In genomic region chr10:80442879-80443278, GRCh38 we compare ENCODE assay signal across 18 cellular contexts. TPM values are rescaled to one million over a fixed set of nuclear protein-coding genes. Genes with fewer than 3 reads are reported as not detected.
DNase-seq lines count a peak whose midpoint lies in the region; ATAC-seq, FAIRE-seq and TF ChIP-seq lines count a peak whose summit lies in the region.
"Had no signal": no experiment of that assay in that cellular context is flagged by ENCODE, and none has a peak within 500 bp of the region (broad histone marks: within the 10 kb centered on the region; RNA-seq: fewer than 3 reads in every experiment).

No MANE protein-coding gene starts in this region.

- peaks cover 6% of the 10 kb centered on the region; the same call in 1 of the 2 replicates for H3F3A ChIP-seq in Loucy (ENCODE audit: low read depth)

- no peak overlapping the region for H3K4ac ChIP-seq in neuronal stem cell (ENCODE audit: low read length)

- no peak overlapping the region for H4K8ac ChIP-seq in neuronal stem cell (ENCODE audit: low read depth, low read length)

- peak overlapping the region; percentile 67; the same call in 1 of the 2 replicates for H2AFZ ChIP-seq in Loucy (ENCODE audit: low read length)
- H2AFZ ChIP-seq in K562 (ENCODE audit: low read depth, low read length): peak overlapping the region; percentile 40; the same call in 1 of the 2 replicates
- H2AFZ ChIP-seq in neuronal stem cell (ENCODE audit: low read length): no peak overlapping the region
- H2AFZ ChIP-seq: GM23338 had no signal

- H2BK120ac ChIP-seq in neuronal stem cell (ENCODE audit: low read depth, low read length): no peak overlapping the region

- TF ChIP-seq POLR2A in K562 (conservative IDR thresholded peaks at IDR 0.05): no peak

- H3K18ac ChIP-seq in neuronal stem cell (ENCODE audit: low read length): peak overlapping the region; percentile 25

- POLR2A ChIA-PET in K562 (lab: Yijun Ruan, JAX): interaction anchor here (0.6 to 1.3 kb wide), 4 partner anchors 16 to 135 kb away, joined by 3 read pairs; no protein-coding TSS in a partner anchor

- intact Hi-C loops in K562 (cut with micrococcal nuclease): loop anchor here (5.0 kb wide), 4 partner anchors 154 to 479 kb away; no protein-coding TSS in a partner anchor

- TF ChIP-seq CTCF in Loucy (conservative IDR thresholded peaks at IDR 0.05; ENCODE audit: low read length) (no peak), K562 (IDR thresholded peaks at IDR 0.05 in 2 of 3, conservative IDR thresholded peaks at IDR 0.05 in 1 of 3; ENCODE audit: insufficient read depth in 2 of 3, low read depth in 1 of 3, low read length in 3 of 3) (no peak)

- H4K91ac ChIP-seq in neuronal stem cell (ENCODE audit: low read depth, low read length, poor library complexity): no peak overlapping the region

- no peaks in the 10 kb centered on the region for H3K79me1 ChIP-seq in neuronal stem cell (ENCODE audit: low read depth, low read length)

- in situ Hi-C loops in K562 (cut with MboI): loop anchor here (5.0 kb wide), 1 partner anchor 61 kb away; no protein-coding TSS in a partner anchor

- H2AK5ac ChIP-seq in neuronal stem cell (ENCODE audit: low read depth, low read length): no peak overlapping the region

- H3K4me2 ChIP-seq in Loucy (ENCODE audit: low read depth, low read length, poor library complexity, severe bottlenecking) (peak overlapping the region; percentile 36), K562 (ENCODE audit: insufficient read depth, low read length) (no peak overlapping the region), neuronal stem cell (ENCODE audit: insufficient read depth, low read length, poor library complexity, severe bottlenecking) (no peak overlapping the region)
- H3K4me2 ChIP-seq: GM23338 had no signal

- WGBS in K562 (ENCODE audit: insufficient coverage, low coverage, missing lambda C conversion rate): 10% methylated on average over 3 of the region's 3 CpGs
- no CpG with 5 or more reads among the region's 3 CpGs for WGBS in neuronal stem cell (ENCODE audit: extremely low coverage in 2 of 2, insufficient read length in 2 of 2, insufficient replicate concordance in 1 of 2), 2 donors

- H3K4me1 ChIP-seq in Loucy (ENCODE audit: insufficient read depth, low read length, poor library complexity, severe bottlenecking) (peaks cover 24% of the 10 kb centered on the region), K562 (replicated peaks in 1 of 2; ENCODE audit: control insufficient read depth in 2 of 2, insufficient read depth in 2 of 2, low read length in 2 of 2) (peaks cover 11 to 15% of the 10 kb centered on the region in 2 experiments; a peak in 4 of 5 replicates), neuronal stem cell (ENCODE audit: control insufficient read depth in 2 of 2, insufficient read depth in 1 of 2, low read depth in 1 of 2, low read length in 2 of 2) (peaks cover 5 to 15% of the 10 kb centered on the region in 2 donors)
- H3K4me1 ChIP-seq: psoas muscle had no signal

- H2BK5ac ChIP-seq in neuronal stem cell (ENCODE audit: low read length): no peak overlapping the region

- H2BK12ac ChIP-seq in neuronal stem cell (ENCODE audit: low read length): no peak overlapping the region

- FAIRE-seq in K562 (lab: Jason Lieb, UNC): no peak
- FAIRE-seq: bronchial epithelial cell, GM12891 had no signal

- ATAC-seq in K562 (no peak), GM21576 (IDR thresholded peaks at IDR 0.05; ENCODE audit: unreplicated experiment) (no peak)

- no peaks in the 10 kb centered on the region for H3K9me1 ChIP-seq in K562 (ENCODE audit: control insufficient read depth, insufficient read depth, low read length)

- H3K9ac ChIP-seq in Loucy (ENCODE audit: low read depth, low read length, poor library complexity, severe bottlenecking) (peak overlapping the region; percentile 45), K562 (ENCODE audit: insufficient read depth in 1 of 2, low read depth in 2 of 2, low read length in 2 of 2) (peak overlapping the region in 1 of 2 experiments; percentile 5; a peak in 1 of 4 replicates), neuronal stem cell (ENCODE audit: low read depth, low read length, poor library complexity) (no peak overlapping the region)

- H3K36me3 ChIP-seq in Loucy (ENCODE audit: insufficient read depth, low read length): no peaks in the 10 kb centered on the region
- no peaks in the 10 kb centered on the region for H3K36me3 ChIP-seq in K562 (ENCODE audit: control insufficient read depth, insufficient read depth, low read length)
- no peaks in the 10 kb centered on the region for H3K36me3 ChIP-seq in neuronal stem cell (replicated peaks in 1 of 2; ENCODE audit: control insufficient read depth in 2 of 2, insufficient read depth in 2 of 2, low read length in 2 of 2)
- H3K36me3 ChIP-seq: vagina had no signal

- CTCF ChIA-PET in K562 (lab: Yijun Ruan, JAX; ENCODE audit: low intra/inter-chr PET ratio): interaction anchor here (0.9 to 6.0 kb wide), 3 partner anchors 60 to 299 kb away, joined by 3 to 79 read pairs (median 16); no protein-coding TSS in a partner anchor

- H3K27ac ChIP-seq in K562 (ENCODE audit: extremely low read depth, low read depth, low read length): no peak overlapping the region
- no peak overlapping the region for H3K27ac ChIP-seq in neuronal stem cell (replicated peaks; ENCODE audit: low read length)
- H3K27ac ChIP-seq: coronary artery, psoas muscle, vagina had no signal

- no peak overlapping the region for H3K4me3 ChIP-seq in Loucy (ENCODE audit: low read length, poor library complexity, severe bottlenecking)
- no peak overlapping the region for H3K4me3 ChIP-seq in K562
- no peak overlapping the region for H3K4me3 ChIP-seq in neuronal stem cell (ENCODE audit: low read length in 2 of 2)
- H3K4me3 ChIP-seq: coronary artery, GM23338, psoas muscle, vagina had no signal

- no peaks in the 10 kb centered on the region for H3K9me3 ChIP-seq in Loucy (ENCODE audit: insufficient read depth, low read depth, low read length)
- no peaks in the 10 kb centered on the region for H3K9me3 ChIP-seq in K562 (replicated peaks; ENCODE audit: control insufficient read depth, insufficient read depth, low read depth, low read length)
- H3K9me3 ChIP-seq in neuronal stem cell (replicated peaks in 1 of 2; ENCODE audit: control insufficient read depth in 2 of 2, insufficient read depth in 1 of 2, low read depth in 1 of 2, low read length in 2 of 2): no peaks in the 10 kb centered on the region
- H3K9me3 ChIP-seq: psoas muscle, vagina had no signal

- no peak overlapping the region for H2BK15ac ChIP-seq in neuronal stem cell (ENCODE audit: low read length)

- no peaks in the 10 kb centered on the region for H3K9me2 ChIP-seq in Loucy (replicated peaks; ENCODE audit: low read depth, low read length)

- DNase-seq in DMS 273 treated with DMSO at 0.1 percent for 48 hours (lab: John Stamatoyannopoulos, UW): peak; percentile 62
- no peak for DNase-seq in K562 (ENCODE audit: extremely low read depth in 1 of 4, low spot score in 3 of 4)
- no peak for DNase-seq in neuronal stem cell (ENCODE audit: low spot score)
- no peak for DNase-seq in stimulated activated CD4-positive, alpha-beta T cell treated with anti-CD3 and anti-CD28 coated beads, Interleukin-4, amount 100 ng/mL, for 24 hours
- no peak for DNase-seq in A172 (ENCODE audit: low spot score)
- DNase-seq: activated CD4-positive, CD25-positive, alpha-beta regulatory T cell treated with anti-CD3 and anti-CD28 coated beads, Interleukin-2, amount 50 U/mL, for 72 hours; activated naive CD4-positive, alpha-beta T cell treated with Interleukin-2 at 50 U/mL for 16 hours; activated T-cell treated with anti-CD3 and anti-CD28 coated beads, Interleukin-2, amount 50 U/mL, for 1 hour; NCI-H510A; psoas muscle; T-helper 9 cell had no signal

- no peaks in the 10 kb centered on the region for H4K20me1 ChIP-seq in Loucy (ENCODE audit: insufficient read depth, low read length, poor library complexity, severe bottlenecking)
- H4K20me1 ChIP-seq in K562 (replicated peaks; ENCODE audit: control insufficient read depth, insufficient read depth, low read length): no peaks in the 10 kb centered on the region

- H3K27me3 ChIP-seq in Loucy (ENCODE audit: insufficient read depth, low read length, poor library complexity, severe bottlenecking) (no peaks in the 10 kb centered on the region), K562 (ENCODE audit: control insufficient read depth in 2 of 2, insufficient read depth in 2 of 2, low read length in 2 of 2) (peaks cover 5 to 11% of the 10 kb centered on the region in 2 experiments; a peak in 2 of 5 replicates), neuronal stem cell (ENCODE audit: control insufficient read depth in 3 of 3, insufficient read depth in 3 of 3, low read depth in 1 of 3, low read length in 3 of 3) (no peaks in the 10 kb centered on the region)
- H3K27me3 ChIP-seq: vagina had no signal

- no peak overlapping the region for H3K14ac ChIP-seq in neuronal stem cell (ENCODE audit: low read length)

- TF ChIP-seq EP300 in K562 (IDR thresholded peaks at IDR 0.05; ENCODE audit: low read length): no peak

- no peaks in the 10 kb centered on the region for H3K79me2 ChIP-seq in Loucy (ENCODE audit: insufficient read depth, low read length)
- H3K79me2 ChIP-seq in K562 (ENCODE audit: control insufficient read depth, insufficient read depth, low read length): no peaks in the 10 kb centered on the region

- no peak for TF ChIP-seq RAD21 in K562 (CRISPR knock-in tag; conservative IDR thresholded peaks at IDR 0.05 in 1 of 2, IDR thresholded peaks at IDR 0.05 in 1 of 2)

- H3K23ac ChIP-seq in neuronal stem cell (ENCODE audit: low read depth, low read length, poor library complexity): no peak overlapping the region

- BruUV-seq in K562 (replicated peaks; lab: Mats Ljungman, UMichigan): no TSS peak

RNA-seq across cellular contexts. Expression of gene TSPAN14, which starts 11.2 kb away (rescaled TPM):
- total RNA-seq in K562 (2011; cell fraction: chromatin; rRNA removed; ENCODE audit: low replicate concordance): 67.3 and 149 TPM in 2 replicates
- total RNA-seq in K562 (2011; cell fraction: nucleolus; rRNA removed): 99.9 and 106 TPM in 2 replicates
- 117 and 138 TPM in 2 replicates for total RNA-seq in K562 (2011; cell fraction: nucleoplasm; rRNA removed)
- total RNA-seq in K562 (2014; rRNA removed): 22.4 and 33.3 TPM in 2 replicates
- 19.0 and 23.3 TPM in 2 replicates for total RNA-seq in K562 (2014; rRNA removed; fragmentation: Illumina TruSeq; extraction: Trizol)
- total RNA-seq in K562 (2015; rRNA removed; fragmentation: Illumina TruSeq; extraction: Trizol): 22.5 and 24.4 TPM in 2 replicates
- total RNA-seq in K562 (2021): 89.2 and 92.9 TPM in 2 replicates
- 42.9 and 65.1 TPM in 2 replicates for polyA plus RNA-seq in K562 (2011; rRNA removed)
- polyA plus RNA-seq in K562 (2011; cell fraction: cytosol; rRNA removed): 52.8 and 88.0 TPM in 2 replicates
- 52.2 and 85.9 TPM in 2 replicates for polyA plus RNA-seq in K562 (2011; cell fraction: nucleus; rRNA removed)
- polyA plus RNA-seq in K562 (2012): 44.4 and 57.4 TPM in 2 replicates
- polyA plus RNA-seq in K562 (2014; fragmentation: Illumina TruSeq; extraction: Trizol): 65.0 and 66.6 TPM in 2 replicates
- polyA plus RNA-seq in K562 (2014; fragmentation: Nextera tagmentation; extraction: Ambion mirVana): 1 to 10 TPM; 5.8 to 6.6 TPM
- polyA plus RNA-seq in K562 (2014; rRNA removed): 47.2 and 57.2 TPM in 2 replicates
- 21.6 and 45.5 TPM in 2 replicates for polyA minus RNA-seq in K562 (2011; rRNA and poly(A)+ RNA removed)
- 28.6 and 45.2 TPM in 2 replicates for polyA minus RNA-seq in K562 (2011; cell fraction: cytosol; rRNA and poly(A)+ RNA removed)
- polyA minus RNA-seq in K562 (2011; cell fraction: nucleus; rRNA and poly(A)+ RNA removed): 20.1 and 21.1 TPM in 2 replicates
- 80.2 TPM for polyA plus RNA-seq in neuronal stem cell (2013, experiment 1 of 2)
- polyA plus RNA-seq in neuronal stem cell (2013, experiment 2 of 2): 80.5 TPM
- total RNA-seq in A172 (2014; rRNA removed; shearing (Covaris generic)): 35.0 and 38.4 TPM in 2 replicates

RNA-seq across cellular contexts. Expression of gene PRXL2A, which starts 34.5 kb away (rescaled TPM):
- total RNA-seq in K562 (2011; cell fraction: chromatin; rRNA removed; ENCODE audit: low replicate concordance): 0.28 and 1.1 TPM in 2 replicates
- total RNA-seq in K562 (2011; cell fraction: nucleolus; rRNA removed): 0.33 and 0.53 TPM in 2 replicates
- total RNA-seq in K562 (2011; cell fraction: nucleoplasm; rRNA removed): 0.61 and 0.88 TPM in 2 replicates
- total RNA-seq in K562 (2014; rRNA removed) (0.14 and 0.41 TPM in 2 replicates), K562 (2014; rRNA removed; fragmentation: Illumina TruSeq; extraction: Trizol) (0.64 and 0.84 TPM in 2 replicates), K562 (2015; rRNA removed; fragmentation: Illumina TruSeq; extraction: Trizol) (1.2 and 1.4 TPM in 2 replicates), K562 (2021) (0.71 and 0.87 TPM in 2 replicates)
- polyA plus RNA-seq in K562 (2011; rRNA removed) (0.14 and 0.75 TPM in 2 replicates), K562 (2014; fragmentation: Illumina TruSeq; extraction: Trizol) (0.83 and 1.1 TPM in 2 replicates), K562 (2014; fragmentation: Nextera tagmentation; extraction: Ambion mirVana) (under 1 TPM; 0.17 to 0.53 TPM), K562 (2014; rRNA removed) (0.78 and 2.1 TPM in 2 replicates)
- polyA plus RNA-seq in K562 (2011; cell fraction: cytosol; rRNA removed): 0.09 and 0.12 TPM in 2 replicates
- 0.11 TPM in 1 of 2 replicates, not detected in the other for polyA plus RNA-seq in K562 (2011; cell fraction: nucleus; rRNA removed)
- polyA plus RNA-seq in K562 (2012): 1.1 and 1.7 TPM in 2 replicates
- 0.21 TPM in 1 of 2 replicates, not detected in the other for polyA minus RNA-seq in K562 (2011; rRNA and poly(A)+ RNA removed)
- 0.38 and 0.55 TPM in 2 replicates for polyA minus RNA-seq in K562 (2011; cell fraction: cytosol; rRNA and poly(A)+ RNA removed)
- 0.22 TPM in 1 of 2 replicates, not detected in the other for polyA minus RNA-seq in K562 (2011; cell fraction: nucleus; rRNA and poly(A)+ RNA removed)
- 118 TPM for polyA plus RNA-seq in neuronal stem cell (2013, experiment 1 of 2)
- polyA plus RNA-seq in neuronal stem cell (2013, experiment 2 of 2): 122 TPM
- 28.0 and 31.4 TPM in 2 replicates for total RNA-seq in A172 (2014; rRNA removed; shearing (Covaris generic))

Comparison
In these comparisons a context has a peak if more than half of its experiments do, and no peak if none do; other contexts are left out.
1. RNA of gene PRXL2A, which starts 34.5 kb away (total RNA-seq): 28.0 to 31.4 TPM in A172; 0.14 to 1.4 TPM in K562; every median in the first group is over 10 times any median in the second.